ENCODE assay signal across 6 cellular contexts in genomic region chrX:114606619-114607018, GRCh38. TPM values are rescaled to one million over a fixed set of nuclear protein-coding genes. Genes with fewer than 3 reads are reported as not detected.
"Had no signal": no experiment of that assay in that cellular context is flagged by ENCODE, and none has a peak within 500 bp of the region (broad histone marks: within the 10 kb centered on the region; RNA-seq: fewer than 3 reads in every experiment).

No MANE protein-coding gene starts in this region.

RNA-seq across cellular contexts. Expression of gene HTR2C, which starts 22.7 kb away (rescaled TPM):
- total RNA-seq: HepG2, HT1080, IMR-90, NCI-H460, Right ventricle myocardium superior, SJSA1 had no signal
- polyA plus RNA-seq: IMR-90 had no signal
